Comparison of ENCODE assay signal across 9 cellular contexts in the genomic region with DNA sequence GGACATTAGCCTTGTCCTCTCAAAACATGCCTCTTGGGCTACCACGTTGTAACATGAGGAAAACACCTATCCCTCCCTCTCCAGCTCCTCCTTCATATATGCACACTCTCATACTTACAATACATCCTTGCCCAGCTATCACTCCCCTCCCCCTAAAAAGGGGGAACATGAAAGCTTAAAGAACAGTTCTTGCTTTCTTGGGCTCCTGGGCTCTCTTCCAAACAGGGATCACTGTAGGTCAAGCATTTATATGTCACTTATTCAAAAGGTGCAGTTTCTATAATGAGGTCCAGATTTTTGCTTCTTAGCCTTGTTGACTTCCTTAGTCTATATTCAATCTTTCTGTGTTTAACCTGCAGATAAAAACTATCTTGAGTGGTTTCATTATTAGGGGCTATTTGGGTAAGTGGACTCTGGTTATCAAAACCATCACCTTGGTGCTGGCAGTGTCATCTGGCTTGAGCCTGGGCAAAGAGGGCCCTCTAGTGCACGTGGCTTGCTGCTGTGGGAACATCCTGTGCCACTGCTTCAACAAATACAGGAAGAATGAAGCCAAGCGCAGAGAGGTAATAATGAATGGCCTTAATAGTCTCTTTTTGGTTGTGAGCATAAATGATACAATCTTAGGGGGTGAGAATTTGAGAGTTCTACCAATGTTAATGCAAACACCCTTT.
A peak's percentile ranks its signal among the peaks of the same experiment; 100 is the strongest.
DNase-seq lines count a peak whose midpoint lies in the region; ATAC-seq and TF ChIP-seq lines count a peak whose summit lies in the region.
"Had no signal": no experiment of that assay in that cellular context is flagged by ENCODE, and none has a peak within 500 bp of the region (broad histone marks: within the 10 kb centered on the region; RNA-seq: fewer than 3 reads in every experiment).

No MANE protein-coding gene starts in this region.

- no peaks in the 10 kb centered on the region for H3K27me3 Mint-ChIP-seq in stimulated activated naive B cell treated with anti-CD40 and anti-IgM and Interleukin-4, amounts not matched to agents 10 μg/mL and 1 μg/mL and 100 μg/mL, for 72 hours
- no peaks in the 10 kb centered on the region for H3K27me3 Mint-ChIP-seq in activated naive CD4-positive, alpha-beta T cell treated with anti-CD3 and anti-CD28 coated beads, Interleukin-2, amount 10 ng/mL, durations not matched to agents 7 days and 5 days

- no peaks in the 10 kb centered on the region for H3K9me3 Mint-ChIP-seq in stimulated activated naive B cell treated with anti-CD40 and anti-IgM and Interleukin-4, amounts not matched to agents 10 μg/mL and 1 μg/mL and 100 μg/mL, for 72 hours
- no peaks in the 10 kb centered on the region for H3K9me3 Mint-ChIP-seq in activated naive CD4-positive, alpha-beta T cell treated with anti-CD3 and anti-CD28 coated beads, Interleukin-2, amount 10 ng/mL, durations not matched to agents 7 days and 5 days

- intact Hi-C loops in PC-9 (cut with micrococcal nuclease; ENCODE audit: unreplicated experiment): loop anchor here (10.0 kb wide), 2 partner anchors 167 to 197 kb away; no protein-coding TSS in a partner anchor

- CTCF ChIA-PET in PC-9 (lab: Charles Lee): no interaction called here
- CTCF ChIA-PET in activated naive CD4-positive, alpha-beta T cell treated with anti-CD3 and anti-CD28 coated beads, Interleukin-2, amount 10 ng/mL, durations not matched to agents 7 days and 5 days (lab: Charles Lee): no interaction called here

- H3F3A ChIP-seq in PC-9 (ENCODE audit: insufficient read depth, low read depth): no peaks in the 10 kb centered on the region

- peak overlapping the region; percentile 15 for H3K27ac Mint-ChIP-seq in stimulated activated naive B cell treated with anti-CD40 and anti-IgM and Interleukin-4, amounts not matched to agents 10 μg/mL and 1 μg/mL and 100 μg/mL, for 72 hours
- H3K27ac Mint-ChIP-seq in activated naive CD4-positive, alpha-beta T cell treated with anti-CD3 and anti-CD28 coated beads, Interleukin-2, amount 10 ng/mL, durations not matched to agents 7 days and 5 days: no peak overlapping the region

- BruUV-seq in PC-9 (replicated peaks; lab: Mats Ljungman, UMichigan): no TSS peak

- H3K36me3 ChIP-seq in PC-9 (ENCODE audit: low read depth): no peaks in the 10 kb centered on the region

- no peaks in the 10 kb centered on the region for H3K4me1 ChIP-seq in PC-9 (replicated peaks; ENCODE audit: insufficient read depth)

- peak; percentile 37; the same call in 1 of the 2 replicates for TF ChIP-seq CTCF in PC-9 (conservative IDR thresholded peaks at IDR 0.05)

- no peaks in the 10 kb centered on the region for H3K79me2 ChIP-seq in PC-9 (ENCODE audit: low read depth)

- H3K27me3 ChIP-seq in PC-9 (ENCODE audit: insufficient read depth, low read depth): no peaks in the 10 kb centered on the region

- H4K20me1 ChIP-seq in PC-9 (ENCODE audit: insufficient read depth): no peaks in the 10 kb centered on the region

- no peak overlapping the region for H3K4me2 ChIP-seq in PC-9

- H3K4me3 ChIP-seq in PC-9: no peak overlapping the region

- peaks cover 12 to 48% of the 10 kb centered on the region in 2 donors for H3K4me1 Mint-ChIP-seq in stimulated activated naive B cell treated with anti-CD40 and anti-IgM and Interleukin-4, amounts not matched to agents 10 μg/mL and 1 μg/mL and 100 μg/mL, for 72 hours
- H3K4me1 Mint-ChIP-seq in activated naive CD4-positive, alpha-beta T cell treated with anti-CD3 and anti-CD28 coated beads, Interleukin-2, amount 10 ng/mL, durations not matched to agents 7 days and 5 days: no peaks in the 10 kb centered on the region

- POLR2A ChIA-PET in PC-9 (lab: Charles Lee; ENCODE audit: unreplicated experiment): no interaction called here

- H3K27ac ChIP-seq in PC-9: no peak overlapping the region
- H3K27ac ChIP-seq: HL-60 had no signal

- DNase-seq in CD1c-positive myeloid dendritic cell (ENCODE audit: extremely low spot score) (peak; percentile 7), PC-9 (no peak), glomerular visceral epithelial cell (ENCODE audit: extremely low spot score) (peak; percentile 11), GF-D8 (lab: John Stamatoyannopoulos, UW) (no peak)
- DNase-seq in stimulated activated naive B cell treated with anti-CD40 and anti-IgM and Interleukin-4, amounts not matched to agents 10 μg/mL and 1 μg/mL and 100 μg/mL, for 72 hours: no peak
- no peak for DNase-seq in activated naive CD4-positive, alpha-beta T cell treated with anti-CD3 and anti-CD28 coated beads, Interleukin-2, amount 10 ng/mL, durations not matched to agents 7 days and 5 days

- H3K9me3 ChIP-seq in PC-9 (ENCODE audit: insufficient read depth, low read depth): no peaks in the 10 kb centered on the region

- H3K36me3 Mint-ChIP-seq in stimulated activated naive B cell treated with anti-CD40 and anti-IgM and Interleukin-4, amounts not matched to agents 10 μg/mL and 1 μg/mL and 100 μg/mL, for 72 hours: peaks cover 28 to 39% of the 10 kb centered on the region in 2 donors
- no peaks in the 10 kb centered on the region for H3K36me3 Mint-ChIP-seq in activated naive CD4-positive, alpha-beta T cell treated with anti-CD3 and anti-CD28 coated beads, Interleukin-2, amount 10 ng/mL, durations not matched to agents 7 days and 5 days

- H3K4me3 Mint-ChIP-seq in stimulated activated naive B cell treated with anti-CD40 and anti-IgM and Interleukin-4, amounts not matched to agents 10 μg/mL and 1 μg/mL and 100 μg/mL, for 72 hours: peak overlapping the region in 1 of 2 donors; percentile 14
- no peak overlapping the region for H3K4me3 Mint-ChIP-seq in activated naive CD4-positive, alpha-beta T cell treated with anti-CD3 and anti-CD28 coated beads, Interleukin-2, amount 10 ng/mL, durations not matched to agents 7 days and 5 days

- H3K9me2 ChIP-seq in PC-9 (ENCODE audit: insufficient read depth): no peaks in the 10 kb centered on the region

- no peak overlapping the region for H2AFZ ChIP-seq in PC-9

- peak; percentile 66 for ATAC-seq in GM19351 (IDR thresholded peaks at IDR 0.05; ENCODE audit: unreplicated experiment)
- ATAC-seq in stimulated activated naive B cell treated with anti-CD40 and anti-IgM and Interleukin-4, amounts not matched to agents 10 μg/mL and 1 μg/mL and 100 μg/mL, for 72 hours (replicated peaks): peak; percentile 68 to 75
- no peak for ATAC-seq in HG03135 (IDR thresholded peaks at IDR 0.05; ENCODE audit: unreplicated experiment)

Comparison
In these comparisons a context has a peak if more than half of its experiments do, and no peak if none do; other contexts are left out.
1. DNase-seq: peak in CD1c-positive myeloid dendritic cell (single experiment) and glomerular visceral epithelial cell (single experiment); none in PC-9 (0 of 2), stimulated activated naive B cell treated with anti-CD40 and anti-IgM and Interleukin-4, amounts not matched to agents 10 μg/mL and 1 μg/mL and 100 μg/mL, for 72 hours (single experiment), activated naive CD4-positive, alpha-beta T cell treated with anti-CD3 and anti-CD28 coated beads, Interleukin-2, amount 10 ng/mL, durations not matched to agents 7 days and 5 days (single experiment) and GF-D8 (single experiment).